Comparison of ENCODE assay signal across 30 cellular contexts in the genomic region with DNA sequence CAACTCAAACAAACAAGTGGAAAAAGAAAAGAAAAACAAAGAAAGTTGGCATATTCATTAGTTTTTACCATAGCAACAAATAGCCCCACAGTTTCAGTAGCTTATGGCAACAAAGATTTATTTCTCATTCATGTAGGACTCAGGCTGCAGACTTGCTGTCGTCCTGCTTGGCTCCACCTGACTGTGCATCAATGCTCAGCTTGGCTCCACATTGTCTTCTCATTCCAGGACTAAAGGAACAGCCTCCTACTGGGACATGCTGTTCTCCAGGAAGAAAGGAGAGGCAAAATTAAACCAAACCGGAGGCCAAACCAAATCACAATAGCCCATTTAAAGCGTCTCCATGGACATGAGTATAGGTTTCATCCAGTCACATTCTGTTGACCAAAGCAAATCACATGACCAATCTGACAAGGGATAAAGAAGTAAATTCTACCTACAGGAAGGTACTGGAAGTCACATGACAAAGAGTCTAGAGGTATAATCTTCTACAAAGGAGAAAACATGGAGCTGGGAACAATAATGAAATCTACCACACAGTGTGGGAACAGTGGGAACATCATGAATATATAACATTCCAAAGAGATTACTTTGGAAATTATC.
A peak's percentile ranks its signal among the peaks of the same experiment; 100 is the strongest.
DNase-seq lines count a peak whose midpoint lies in the region; ATAC-seq, FAIRE-seq and TF ChIP-seq lines count a peak whose summit lies in the region.
"Had no signal": no experiment of that assay in that cellular context is flagged by ENCODE, and none has a peak within 500 bp of the region (broad histone marks: within the 10 kb centered on the region; RNA-seq: fewer than 3 reads in every experiment).

No MANE protein-coding gene starts in this region.

- TF ChIP-seq RAD21 in A549 (conservative IDR thresholded peaks at IDR 0.05 in 1 of 2, IDR thresholded peaks at IDR 0.05 in 1 of 2) = no peak
- no peak for TF ChIP-seq RAD21 in HepG2 (CRISPR knock-in tag; IDR thresholded peaks at IDR 0.05)

- POLR2A ChIA-PET in A549 (lab: Yijun Ruan, JAX) (no interaction called here), HepG2 (lab: Yijun Ruan, JAX) (no interaction called here)

- H3K4me1 ChIP-seq in A549 (no peaks in the 10 kb centered on the region), endodermal cell (ENCODE audit: control insufficient read depth, insufficient read depth, low read length) (no peaks in the 10 kb centered on the region), neural progenitor cell (peaks cover 23% of the 10 kb centered on the region), HepG2 (ENCODE audit: insufficient read depth, low read length) (no peaks in the 10 kb centered on the region)
- H3K4me1 ChIP-seq: BE2C, HAP-1, sigmoid colon, uterus had no signal

- H3K9me3 ChIP-seq in A549 = no peaks in the 10 kb centered on the region
- H3K9me3 ChIP-seq in endodermal cell (ENCODE audit: control insufficient read depth, low read length) = no peaks in the 10 kb centered on the region
- no peaks in the 10 kb centered on the region for H3K9me3 ChIP-seq in neural progenitor cell (ENCODE audit: low read depth)
- no peaks in the 10 kb centered on the region for H3K9me3 ChIP-seq in HepG2 (ENCODE audit: low read length)
- H3K9me3 ChIP-seq: HAP-1, sigmoid colon, uterus had no signal

- no peak overlapping the region for H3K4me3 Mint-ChIP-seq in endodermal cell
- H3K4me3 Mint-ChIP-seq in neural progenitor cell = no peak overlapping the region
- no peak overlapping the region for H3K4me3 Mint-ChIP-seq in progenitor cell of endocrine pancreas (ENCODE audit: low read depth)
- H3K4me3 Mint-ChIP-seq: neural crest cell; stimulated activated effector memory CD8-positive, alpha-beta T cell treated with anti-CD3 and anti-CD28 coated beads, Interleukin-12 subunit alpha, Interleukin-12 subunit beta, amount 100 ng/mL, for 72 hours had no signal

- ATAC-seq in A549 (no peak), HepG2 (no peak), HG03095 (IDR thresholded peaks at IDR 0.05; ENCODE audit: unreplicated experiment) (no peak)
- ATAC-seq: Panc1; stimulated activated effector memory CD8-positive, alpha-beta T cell treated with anti-CD3 and anti-CD28 coated beads, Interleukin-12 subunit alpha, Interleukin-12 subunit beta, amount 100 ng/mL, for 72 hours had no signal

- H3K36me3 ChIP-seq in endodermal cell (ENCODE audit: control insufficient read depth, insufficient read depth, low read length) (no peaks in the 10 kb centered on the region), neural progenitor cell (no peaks in the 10 kb centered on the region), HepG2 (replicated peaks in 1 of 2; ENCODE audit: control insufficient read depth in 1 of 2, insufficient read depth in 2 of 2, low read length in 2 of 2) (no peaks in the 10 kb centered on the region)
- H3K36me3 ChIP-seq: BE2C, HAP-1, sigmoid colon, uterus had no signal

- no peak for TF ChIP-seq EP300 in A549 (IDR thresholded peaks at IDR 0.05)
- no peak for TF ChIP-seq EP300 in HepG2 (IDR thresholded peaks at IDR 0.05; ENCODE audit: low read depth in 2 of 2, low read length in 2 of 2)
- TF ChIP-seq EP300 in HepG2 (CRISPR knock-in tag; IDR thresholded peaks at IDR 0.05; ENCODE audit: borderline replicate concordance) = no peak

- peaks cover 12% of the 10 kb centered on the region for H3F3A ChIP-seq in neural progenitor cell (ENCODE audit: low read depth)

- in situ Hi-C loops in HepG2 (cut with HindIII; ENCODE audit: extremely low pct_ligation_motif_present, low pct_unique_long_range_greater_than_20kb) = no loop called here

- H3K9ac ChIP-seq in endodermal cell (ENCODE audit: extremely low read depth, low read length, poor library complexity, severe bottlenecking) (no peak overlapping the region), neural progenitor cell (no peak overlapping the region), HepG2 (ENCODE audit: insufficient read depth, low read depth, low read length) (no peak overlapping the region)

- FAIRE-seq in A549 (lab: Jason Lieb, UNC) (no peak), RCC 7860 (lab: Jason Lieb, UNC) (no peak), HepG2 (lab: Jason Lieb, UNC) (no peak)
- FAIRE-seq: G401.6 had no signal

- CTCF ChIA-PET in A549 (lab: Yijun Ruan, JAX) (no interaction called here), HepG2 (lab: Yijun Ruan, JAX; ENCODE audit: low intra/inter-chr PET ratio, low total read pairs) (no interaction called here)

- BruUV-seq in HepG2 (replicated peaks; lab: Mats Ljungman, UMichigan) = no TSS peak

- H3K4me2 ChIP-seq in A549 (no peak overlapping the region), neural progenitor cell (peak overlapping the region; percentile 57), HepG2 (ENCODE audit: low read depth, low read length) (no peak overlapping the region)

- H3K4me1 Mint-ChIP-seq in endodermal cell = peaks cover 30% of the 10 kb centered on the region
- peaks cover 44% of the 10 kb centered on the region for H3K4me1 Mint-ChIP-seq in neural progenitor cell
- H3K4me1 Mint-ChIP-seq in progenitor cell of endocrine pancreas (ENCODE audit: low read depth) = peaks cover 26% of the 10 kb centered on the region
- H3K4me1 Mint-ChIP-seq: stimulated activated effector memory CD8-positive, alpha-beta T cell treated with anti-CD3 and anti-CD28 coated beads, Interleukin-12 subunit alpha, Interleukin-12 subunit beta, amount 100 ng/mL, for 72 hours had no signal

- no peak overlapping the region for H3K27ac Mint-ChIP-seq in endodermal cell
- H3K27ac Mint-ChIP-seq in neural progenitor cell = peak overlapping the region; percentile 81
- no peak overlapping the region for H3K27ac Mint-ChIP-seq in progenitor cell of endocrine pancreas
- H3K27ac Mint-ChIP-seq: stimulated activated effector memory CD8-positive, alpha-beta T cell treated with anti-CD3 and anti-CD28 coated beads, Interleukin-12 subunit alpha, Interleukin-12 subunit beta, amount 100 ng/mL, for 72 hours had no signal

- no peak overlapping the region for H3K27ac ChIP-seq in A549
- H3K27ac ChIP-seq in endodermal cell (ENCODE audit: low read depth, low read length) = peak overlapping the region; percentile 73
- H3K27ac ChIP-seq in neural progenitor cell = peak overlapping the region; percentile 63
- no peak overlapping the region for H3K27ac ChIP-seq in HepG2 (ENCODE audit: extremely low read length, insufficient read depth, low read length)
- H3K27ac ChIP-seq: epithelial cell of prostate, sigmoid colon, uterus, VCaP had no signal

- H3K9me3 Mint-ChIP-seq in endodermal cell = no peaks in the 10 kb centered on the region
- H3K9me3 Mint-ChIP-seq in neural progenitor cell = peaks cover 6% of the 10 kb centered on the region
- no peaks in the 10 kb centered on the region for H3K9me3 Mint-ChIP-seq in progenitor cell of endocrine pancreas (ENCODE audit: low read depth)

- H4K20me1 ChIP-seq in neural progenitor cell (ENCODE audit: low read depth) (no peaks in the 10 kb centered on the region), HepG2 (ENCODE audit: insufficient read depth, low read length) (no peaks in the 10 kb centered on the region)

- H3K4me3 ChIP-seq in A549 = no peak overlapping the region
- H3K4me3 ChIP-seq in endodermal cell (ENCODE audit: low read length) = no peak overlapping the region
- no peak overlapping the region for H3K4me3 ChIP-seq in neural progenitor cell
- no peak overlapping the region for H3K4me3 ChIP-seq in HepG2 (replicated peaks in 1 of 3; ENCODE audit: insufficient read depth in 1 of 3, low read depth in 2 of 3, low read length in 3 of 3)
- H3K4me3 ChIP-seq: dorsolateral prefrontal cortex, HAP-1, sigmoid colon, uterus had no signal

- no peak for DNase-seq in A549 (ENCODE audit: low read depth in 1 of 2, low spot score in 1 of 2)
- peak; percentile 10 for DNase-seq in NCI-H69 (lab: John Stamatoyannopoulos, UW)
- DNase-seq in endodermal cell = no peak
- DNase-seq in neural progenitor cell (ENCODE audit: low spot score) = peak; percentile 65
- no peak for DNase-seq in RCC 7860 (ENCODE audit: low spot score)
- no peak for DNase-seq in progenitor cell of endocrine pancreas (ENCODE audit: low spot score, unreplicated experiment)
- no peak for DNase-seq in HepG2 (ENCODE audit: low spot score)
- DNase-seq: activated CD4-positive, alpha-beta T cell treated with anti-CD3 and anti-CD28 coated beads for 48 hours; activated gamma-delta T cell treated with Interleukin-2 at 50 U/mL for 16 hours; activated T-cell treated with anti-CD3 and anti-CD28 coated beads, Interleukin-2, amount 50 U/mL, for 1 hour; BE2C; glutamatergic neuron; Kasumi-1; NCI-H1694; NCI-H2171; NCI-H524; SHP77 treated with DMSO at 0.1 percent for 48 hours; sigmoid colon; stimulated activated CD4-positive, alpha-beta T cell treated with anti-CD3 and anti-CD28 coated beads, Interleukin-4, amount 100 ng/mL, for 24 hours; T-helper 9 cell; uterus had no signal

- H2AFZ ChIP-seq in neural progenitor cell (replicated peaks) = peak overlapping the region; percentile 63
- H2AFZ ChIP-seq in HepG2 (ENCODE audit: low read length) = no peak overlapping the region

- H3K27me3 ChIP-seq in endodermal cell (ENCODE audit: control insufficient read depth, insufficient read depth, low read length, poor library complexity, severe bottlenecking) (peaks cover 10% of the 10 kb centered on the region), neural progenitor cell (no peaks in the 10 kb centered on the region), HepG2 (ENCODE audit: control insufficient read depth in 1 of 2, insufficient read depth in 2 of 2, low read length in 2 of 2) (no peaks in the 10 kb centered on the region)
- H3K27me3 ChIP-seq: BE2C, dorsolateral prefrontal cortex, sigmoid colon, uterus had no signal

- H3K79me2 ChIP-seq in neural progenitor cell (ENCODE audit: low read depth) (no peaks in the 10 kb centered on the region), HepG2 (ENCODE audit: insufficient read depth, low read length) (no peaks in the 10 kb centered on the region)

- TF ChIP-seq POLR2A in A549 (IDR thresholded peaks at IDR 0.05; ENCODE audit: low read length) = no peak
- no peak for TF ChIP-seq POLR2A in HepG2 (IDR thresholded peaks at IDR 0.05; ENCODE audit: insufficient read depth in 1 of 2, low read depth in 2 of 2, low read length in 2 of 2)

- intact Hi-C loops in HepG2 (cut with micrococcal nuclease; ENCODE audit: unreplicated experiment) = no loop called here

- 34% methylated on average over 3 of the region's 3 CpGs for WGBS in A549 (ENCODE audit: missing lambda C conversion rate)
- 53 to 80% methylated on average over 2 to 3 of the region's 3 CpGs for WGBS in endodermal cell (ENCODE audit: insufficient coverage in 1 of 2, insufficient read length in 1 of 2), 2 experiments
- 18% methylated on average over 3 of the region's 3 CpGs for WGBS in HepG2 (ENCODE audit: low lambda C conversion rate)

- TF ChIP-seq CTCF in A549 (IDR thresholded peaks at IDR 0.05) = no peak
- TF ChIP-seq CTCF in endodermal cell (conservative IDR thresholded peaks at IDR 0.05) = no peak
- TF ChIP-seq CTCF in neural progenitor cell (IDR thresholded peaks at IDR 0.05) = no peak
- TF ChIP-seq CTCF in progenitor cell of endocrine pancreas (IDR thresholded peaks at IDR 0.05; ENCODE audit: unreplicated experiment) = no peak
- no peak for TF ChIP-seq CTCF in HepG2 (CRISPR knock-in tag; IDR thresholded peaks at IDR 0.05)

- H3K36me3 Mint-ChIP-seq in endodermal cell (ENCODE audit: low read depth) (no peaks in the 10 kb centered on the region), neural progenitor cell (no peaks in the 10 kb centered on the region), progenitor cell of endocrine pancreas (ENCODE audit: insufficient read depth) (no peaks in the 10 kb centered on the region)
- H3K36me3 Mint-ChIP-seq: stimulated activated effector memory CD8-positive, alpha-beta T cell treated with anti-CD3 and anti-CD28 coated beads, Interleukin-12 subunit alpha, Interleukin-12 subunit beta, amount 100 ng/mL, for 72 hours had no signal

- H3K27me3 Mint-ChIP-seq in endodermal cell (ENCODE audit: insufficient read depth) (peaks cover 4% of the 10 kb centered on the region), neural progenitor cell (ENCODE audit: insufficient read depth, low read depth) (peaks cover 5% of the 10 kb centered on the region), progenitor cell of endocrine pancreas (peaks cover 4% of the 10 kb centered on the region)

Comparison
In these comparisons a context has a peak if more than half of its experiments do, and no peak if none do; other contexts are left out.
1. DNase-seq: peak in NCI-H69 (single experiment) and neural progenitor cell (single experiment); none in A549 (0 of 2), endodermal cell (single experiment), RCC 7860 (single experiment), progenitor cell of endocrine pancreas (single experiment) and HepG2 (single experiment).
2. H3K27ac ChIP-seq: peak in endodermal cell (single experiment) and neural progenitor cell (single experiment); none in A549 (0 of 2) and HepG2 (single experiment).